Comparison of ENCODE assay signal across 8 cellular contexts in the genomic region with DNA sequence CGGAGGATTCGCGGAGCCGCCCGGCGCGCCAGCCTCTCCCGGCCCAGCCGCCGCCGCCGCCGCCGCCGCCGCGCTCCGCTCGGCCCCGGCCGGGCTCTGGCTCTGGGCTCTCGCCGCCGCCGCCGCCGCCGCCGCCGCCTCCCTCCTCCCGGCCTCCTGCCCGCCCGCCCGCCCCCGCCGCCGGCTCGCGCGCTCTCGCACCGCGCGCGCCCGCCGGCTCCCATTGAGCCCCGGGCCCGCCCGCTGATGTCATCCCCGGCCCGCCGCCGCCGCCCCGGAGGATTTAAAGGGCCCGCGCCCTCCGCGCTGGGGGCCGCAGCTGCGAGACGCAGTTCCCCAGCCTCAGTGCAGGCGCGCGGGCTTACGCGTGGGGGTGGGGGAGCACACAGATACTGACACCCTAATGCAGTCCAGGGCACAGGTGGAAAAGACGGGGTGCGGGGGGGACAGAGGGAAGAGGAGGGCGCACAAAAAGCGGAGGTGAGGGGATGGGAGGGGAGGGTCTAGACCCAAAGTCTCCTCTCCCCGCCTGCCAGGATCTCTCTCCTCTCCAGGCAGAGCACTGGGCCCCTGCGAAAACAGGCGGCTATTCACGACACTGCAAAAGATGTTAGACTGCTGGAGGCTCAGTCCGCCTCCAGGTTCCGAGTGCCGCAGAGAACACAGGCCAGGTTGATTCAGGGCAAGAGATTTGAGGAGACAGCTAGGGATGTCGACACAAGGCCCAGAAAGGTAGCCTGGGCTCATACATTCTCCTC. TPM values are rescaled to one million over a fixed set of nuclear protein-coding genes. Genes with fewer than 3 reads are reported as not detected.
DNase-seq lines count a peak whose midpoint lies in the region; ATAC-seq and TF ChIP-seq lines count a peak whose summit lies in the region.

Gene CSNK1E, minus strand, starts transcription at position 197 of the 758 bp plus-strand sequence. CDS start 3,276 bp downstream, outside the sequence.

- peaks cover 5% of the 10 kb centered on the region for H3K36me3 ChIP-seq in BJ (ENCODE audit: control insufficient read depth, insufficient read depth, low read length)
- peaks cover 2% of the 10 kb centered on the region; the same call in 1 of the 2 replicates for H3K36me3 ChIP-seq in GM23248 (ENCODE audit: low read depth)
- peaks cover under 1% of the 10 kb centered on the region for H3K36me3 ChIP-seq in effector memory CD4-positive, alpha-beta T cell (ENCODE audit: control insufficient read depth, insufficient read depth, low read length)

- no peaks in the 10 kb centered on the region for H3K27me3 ChIP-seq in BJ (ENCODE audit: control insufficient read depth, insufficient read depth, low read length)
- H3K27me3 ChIP-seq in GM23248 (replicated peaks; ENCODE audit: insufficient read depth) = no peaks in the 10 kb centered on the region
- H3K27me3 ChIP-seq in effector memory CD4-positive, alpha-beta T cell (replicated peaks; ENCODE audit: control insufficient read depth, insufficient read depth, low read length, poor library complexity, severe bottlenecking) = no peaks in the 10 kb centered on the region

- H3K4me3 ChIP-seq in BJ (ENCODE audit: low read depth, low read length) (peak within 1 kb of the TSS; percentile 84), GM23248 (peak within 1 kb of the TSS; percentile 100)
- peak within 1 kb of the TSS; percentile 76 for H3K4me3 ChIP-seq in effector memory CD4-positive, alpha-beta T cell (ENCODE audit: insufficient read depth, low read depth, low read length, poor library complexity, severe bottlenecking)

- peak within 1 kb of the TSS; percentile 88 for H2AFZ ChIP-seq in GM23248

- H3K79me2 ChIP-seq in GM23248 (ENCODE audit: insufficient read depth) = peaks cover 44% of the 10 kb centered on the region

- H3K9me2 ChIP-seq in GM23248 (ENCODE audit: insufficient read depth) = no peaks in the 10 kb centered on the region

- peaks cover 49% of the 10 kb centered on the region for H3F3A ChIP-seq in GM23248 (ENCODE audit: insufficient read depth)

- peak within 1 kb of the TSS; percentile 97 for H3K4me2 ChIP-seq in GM23248 (ENCODE audit: unreplicated experiment)

- H3K27ac ChIP-seq in GM23248 = peak within 1 kb of the TSS; percentile 96
- peak within 1 kb of the TSS; percentile 92 for H3K27ac ChIP-seq in effector memory CD4-positive, alpha-beta T cell (ENCODE audit: insufficient read depth, low read length, poor library complexity, severe bottlenecking)

- no peaks in the 10 kb centered on the region for H4K20me1 ChIP-seq in GM23248 (ENCODE audit: insufficient read depth)

- 4 to 5% methylated on average over 24 to 31 of the region's 80 CpGs for WGBS in GM23248 (ENCODE audit: low coverage in 1 of 2, low lambda C conversion rate in 2 of 2, missing lambda C conversion rate in 2 of 2), 2 experiments

- peaks cover 37% of the 10 kb centered on the region for H3K4me1 ChIP-seq in GM23248 (ENCODE audit: insufficient read depth)
- H3K4me1 ChIP-seq in effector memory CD4-positive, alpha-beta T cell (ENCODE audit: control insufficient read depth, insufficient read depth, low read length, poor library complexity, severe bottlenecking) = peaks cover 36% of the 10 kb centered on the region

- TF ChIP-seq CTCF in BJ (IDR thresholded peaks at IDR 0.05; ENCODE audit: insufficient read depth, low read depth, low read length) = no peak

- H3K9me3 ChIP-seq in GM23248 (ENCODE audit: low read depth) = no peaks in the 10 kb centered on the region
- no peaks in the 10 kb centered on the region for H3K9me3 ChIP-seq in effector memory CD4-positive, alpha-beta T cell (ENCODE audit: control insufficient read depth, low read length)

- H3K9ac ChIP-seq in GM23248 = peak within 1 kb of the TSS; percentile 99

- in situ Hi-C loops in GM23248 (cut with MboI) = no loop called here

- ATAC-seq in HG02610 (IDR thresholded peaks at IDR 0.05; ENCODE audit: unreplicated experiment) = no peak

- POLR2A ChIA-PET in BJ (lab: Charles Lee) = interaction anchor here (0.7 kb wide), 1 partner anchor 8 kb away, joined by 3 read pairs; no protein-coding TSS in a partner anchor

- CTCF ChIA-PET in BJ (lab: Yijun Ruan, JAX) = interaction anchor here (1.2 to 1.9 kb wide), 3 partner anchors 15 to 203 kb away, joined by 4 to 5 read pairs (median 4); no protein-coding TSS in a partner anchor

- DNase-seq in BJ (ENCODE audit: low read depth) = no peak
- peak; percentile 87 for DNase-seq in GM23248
- peak; percentile 30 for DNase-seq in NCI-H446 treated with DMSO at 0.1 percent for 48 hours (lab: John Stamatoyannopoulos, UW)
- DNase-seq in activated CD8-positive, alpha-beta memory T cell treated with anti-CD3 and anti-CD28 coated beads for 4 hours (ENCODE audit: low read depth in 2 of 2) = peak; percentile 47 to 53
- DNase-seq in effector memory CD4-positive, alpha-beta T cell = peak; percentile 58 to 65 (median 63)
- DNase-seq in medulla oblongata (ENCODE audit: extremely low spot score) = peak; percentile 79
- peak; percentile 50 for DNase-seq in stimulated activated CD8-positive, alpha-beta memory T cell treated with anti-CD3 and anti-CD28 coated beads, Interleukin-12 subunit alpha, Interleukin-12 subunit beta, amount 100 ng/mL, for 1 hour (ENCODE audit: low read depth)

RNA-seq across cellular contexts. Expression of gene CSNK1E, which starts in this region (rescaled TPM):
- polyA plus RNA-seq in BJ (2011; rRNA removed) (120 and 183 TPM in 2 replicates), GM23248 (2016; fragmentation: Nextera tagmentation; extraction: Ambion mirVana) (46.9 and 48.1 TPM in 2 replicates)
- 114 and 161 TPM in 2 replicates for polyA minus RNA-seq in BJ (2011; rRNA and poly(A)+ RNA removed)
- total RNA-seq in GM23248 (2014; rRNA removed; shearing (Covaris generic)) = 117 and 130 TPM in 2 replicates
